ENCODE assay signal across 1 cellular context in genomic region chr16:72224260-72224768, GRCh38.
A peak's percentile ranks its signal among the peaks of the same experiment; 100 is the strongest.
TF ChIP-seq lines count a peak whose summit lies in the region.

No MANE protein-coding gene starts in this region.

TF ChIP-seq in HepG2, 621 proteins besides CTCF, POLR2A, EP300 and RAD21 (continued from another document):
- TF ChIP-seq, protein P1, sequence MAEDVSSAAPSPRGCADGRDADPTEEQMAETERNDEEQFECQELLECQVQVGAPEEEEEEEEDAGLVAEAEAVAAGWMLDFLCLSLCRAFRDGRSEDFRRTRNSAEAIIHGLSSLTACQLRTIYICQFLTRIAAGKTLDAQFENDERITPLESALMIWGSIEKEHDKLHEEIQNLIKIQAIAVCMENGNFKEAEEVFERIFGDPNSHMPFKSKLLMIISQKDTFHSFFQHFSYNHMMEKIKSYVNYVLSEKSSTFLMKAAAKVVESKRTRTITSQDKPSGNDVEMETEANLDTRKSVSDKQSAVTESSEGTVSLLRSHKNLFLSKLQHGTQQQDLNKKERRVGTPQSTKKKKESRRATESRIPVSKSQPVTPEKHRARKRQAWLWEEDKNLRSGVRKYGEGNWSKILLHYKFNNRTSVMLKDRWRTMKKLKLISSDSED (CRISPR knock-in tag; IDR thresholded peaks at IDR 0.05) = no peak
- peak; percentile 53; the same call in 1 of the 2 replicates for TF ChIP-seq HDAC1 (CRISPR knock-in tag; IDR thresholded peaks at IDR 0.05)
- TF ChIP-seq, protein P2, sequence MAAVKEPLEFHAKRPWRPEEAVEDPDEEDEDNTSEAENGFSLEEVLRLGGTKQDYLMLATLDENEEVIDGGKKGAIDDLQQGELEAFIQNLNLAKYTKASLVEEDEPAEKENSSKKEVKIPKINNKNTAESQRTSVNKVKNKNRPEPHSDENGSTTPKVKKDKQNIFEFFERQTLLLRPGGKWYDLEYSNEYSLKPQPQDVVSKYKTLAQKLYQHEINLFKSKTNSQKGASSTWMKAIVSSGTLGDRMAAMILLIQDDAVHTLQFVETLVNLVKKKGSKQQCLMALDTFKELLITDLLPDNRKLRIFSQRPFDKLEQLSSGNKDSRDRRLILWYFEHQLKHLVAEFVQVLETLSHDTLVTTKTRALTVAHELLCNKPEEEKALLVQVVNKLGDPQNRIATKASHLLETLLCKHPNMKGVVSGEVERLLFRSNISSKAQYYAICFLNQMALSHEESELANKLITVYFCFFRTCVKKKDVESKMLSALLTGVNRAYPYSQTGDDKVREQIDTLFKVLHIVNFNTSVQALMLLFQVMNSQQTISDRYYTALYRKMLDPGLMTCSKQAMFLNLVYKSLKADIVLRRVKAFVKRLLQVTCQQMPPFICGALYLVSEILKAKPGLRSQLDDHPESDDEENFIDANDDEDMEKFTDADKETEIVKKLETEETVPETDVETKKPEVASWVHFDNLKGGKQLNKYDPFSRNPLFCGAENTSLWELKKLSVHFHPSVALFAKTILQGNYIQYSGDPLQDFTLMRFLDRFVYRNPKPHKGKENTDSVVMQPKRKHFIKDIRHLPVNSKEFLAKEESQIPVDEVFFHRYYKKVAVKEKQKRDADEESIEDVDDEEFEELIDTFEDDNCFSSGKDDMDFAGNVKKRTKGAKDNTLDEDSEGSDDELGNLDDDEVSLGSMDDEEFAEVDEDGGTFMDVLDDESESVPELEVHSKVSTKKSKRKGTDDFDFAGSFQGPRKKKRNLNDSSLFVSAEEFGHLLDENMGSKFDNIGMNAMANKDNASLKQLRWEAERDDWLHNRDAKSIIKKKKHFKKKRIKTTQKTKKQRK (IDR thresholded peaks at IDR 0.05; ENCODE audit: low read length) = no peak
- 0 out of 2 replicates have a peak, but pooled peaks have one; percentile 42 for TF ChIP-seq ZSCAN31 (CRISPR knock-in tag; IDR thresholded peaks at IDR 0.05; ENCODE audit: low read depth)
- no peak for TF ChIP-seq ZNF552 (CRISPR knock-in tag; IDR thresholded peaks at IDR 0.05; ENCODE audit: borderline replicate concordance)
- TF ChIP-seq HMG20B (CRISPR knock-in tag; conservative IDR thresholded peaks at IDR 0.05) = 0 out of 2 replicates have a peak, but pooled peaks have one; percentile 29
- TF ChIP-seq ZNF703 (CRISPR knock-in tag; IDR thresholded peaks at IDR 0.05; ENCODE audit: borderline replicate concordance) = peak; percentile 55; the same call in 1 of the 2 replicates
- TF ChIP-seq, protein P3, sequence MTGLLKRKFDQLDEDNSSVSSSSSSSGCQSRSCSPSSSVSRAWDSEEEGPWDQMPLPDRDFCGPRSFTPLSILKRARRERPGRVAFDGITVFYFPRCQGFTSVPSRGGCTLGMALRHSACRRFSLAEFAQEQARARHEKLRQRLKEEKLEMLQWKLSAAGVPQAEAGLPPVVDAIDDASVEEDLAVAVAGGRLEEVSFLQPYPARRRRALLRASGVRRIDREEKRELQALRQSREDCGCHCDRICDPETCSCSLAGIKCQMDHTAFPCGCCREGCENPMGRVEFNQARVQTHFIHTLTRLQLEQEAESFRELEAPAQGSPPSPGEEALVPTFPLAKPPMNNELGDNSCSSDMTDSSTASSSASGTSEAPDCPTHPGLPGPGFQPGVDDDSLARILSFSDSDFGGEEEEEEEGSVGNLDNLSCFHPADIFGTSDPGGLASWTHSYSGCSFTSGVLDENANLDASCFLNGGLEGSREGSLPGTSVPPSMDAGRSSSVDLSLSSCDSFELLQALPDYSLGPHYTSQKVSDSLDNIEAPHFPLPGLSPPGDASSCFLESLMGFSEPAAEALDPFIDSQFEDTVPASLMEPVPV (CRISPR knock-in tag; IDR thresholded peaks at IDR 0.05) = no peak
- no peak for TF ChIP-seq ZNF546 (CRISPR knock-in tag; conservative IDR thresholded peaks at IDR 0.05)
- TF ChIP-seq ZMYM3 (CRISPR knock-in tag; IDR thresholded peaks at IDR 0.05) = peak; percentile 69
- TF ChIP-seq ZSCAN25 (CRISPR knock-in tag; IDR thresholded peaks at IDR 0.05) = no peak
- no peak for TF ChIP-seq ZMAT3 (CRISPR knock-in tag; conservative IDR thresholded peaks at IDR 0.05)
- 0 out of 2 replicates have a peak, but pooled peaks have one; percentile 11 for TF ChIP-seq BORCS8-MEF2B (CRISPR knock-in tag; IDR thresholded peaks at IDR 0.05)
- TF ChIP-seq, protein P4, sequence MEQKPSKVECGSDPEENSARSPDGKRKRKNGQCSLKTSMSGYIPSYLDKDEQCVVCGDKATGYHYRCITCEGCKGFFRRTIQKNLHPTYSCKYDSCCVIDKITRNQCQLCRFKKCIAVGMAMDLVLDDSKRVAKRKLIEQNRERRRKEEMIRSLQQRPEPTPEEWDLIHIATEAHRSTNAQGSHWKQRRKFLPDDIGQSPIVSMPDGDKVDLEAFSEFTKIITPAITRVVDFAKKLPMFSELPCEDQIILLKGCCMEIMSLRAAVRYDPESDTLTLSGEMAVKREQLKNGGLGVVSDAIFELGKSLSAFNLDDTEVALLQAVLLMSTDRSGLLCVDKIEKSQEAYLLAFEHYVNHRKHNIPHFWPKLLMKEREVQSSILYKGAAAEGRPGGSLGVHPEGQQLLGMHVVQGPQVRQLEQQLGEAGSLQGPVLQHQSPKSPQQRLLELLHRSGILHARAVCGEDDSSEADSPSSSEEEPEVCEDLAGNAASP (CRISPR knock-in tag; IDR thresholded peaks at IDR 0.05; ENCODE audit: borderline replicate concordance) = peak; percentile 43; the same call in 1 of the 2 replicates
- TF ChIP-seq, protein P5, sequence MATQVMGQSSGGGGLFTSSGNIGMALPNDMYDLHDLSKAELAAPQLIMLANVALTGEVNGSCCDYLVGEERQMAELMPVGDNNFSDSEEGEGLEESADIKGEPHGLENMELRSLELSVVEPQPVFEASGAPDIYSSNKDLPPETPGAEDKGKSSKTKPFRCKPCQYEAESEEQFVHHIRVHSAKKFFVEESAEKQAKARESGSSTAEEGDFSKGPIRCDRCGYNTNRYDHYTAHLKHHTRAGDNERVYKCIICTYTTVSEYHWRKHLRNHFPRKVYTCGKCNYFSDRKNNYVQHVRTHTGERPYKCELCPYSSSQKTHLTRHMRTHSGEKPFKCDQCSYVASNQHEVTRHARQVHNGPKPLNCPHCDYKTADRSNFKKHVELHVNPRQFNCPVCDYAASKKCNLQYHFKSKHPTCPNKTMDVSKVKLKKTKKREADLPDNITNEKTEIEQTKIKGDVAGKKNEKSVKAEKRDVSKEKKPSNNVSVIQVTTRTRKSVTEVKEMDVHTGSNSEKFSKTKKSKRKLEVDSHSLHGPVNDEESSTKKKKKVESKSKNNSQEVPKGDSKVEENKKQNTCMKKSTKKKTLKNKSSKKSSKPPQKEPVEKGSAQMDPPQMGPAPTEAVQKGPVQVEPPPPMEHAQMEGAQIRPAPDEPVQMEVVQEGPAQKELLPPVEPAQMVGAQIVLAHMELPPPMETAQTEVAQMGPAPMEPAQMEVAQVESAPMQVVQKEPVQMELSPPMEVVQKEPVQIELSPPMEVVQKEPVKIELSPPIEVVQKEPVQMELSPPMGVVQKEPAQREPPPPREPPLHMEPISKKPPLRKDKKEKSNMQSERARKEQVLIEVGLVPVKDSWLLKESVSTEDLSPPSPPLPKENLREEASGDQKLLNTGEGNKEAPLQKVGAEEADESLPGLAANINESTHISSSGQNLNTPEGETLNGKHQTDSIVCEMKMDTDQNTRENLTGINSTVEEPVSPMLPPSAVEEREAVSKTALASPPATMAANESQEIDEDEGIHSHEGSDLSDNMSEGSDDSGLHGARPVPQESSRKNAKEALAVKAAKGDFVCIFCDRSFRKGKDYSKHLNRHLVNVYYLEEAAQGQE (IDR thresholded peaks at IDR 0.05; ENCODE audit: borderline replicate concordance in 1 of 2, low read depth in 1 of 2, low read length in 2 of 2) = 0 out of 4 replicates have a peak, but pooled peaks of 1 of the 2 experiments have one; percentile 18
- TF ChIP-seq ZMYM2 (CRISPR knock-in tag; IDR thresholded peaks at IDR 0.05) = no peak
